8 cellular contexts compared by ENCODE assay signal in the genomic region with DNA sequence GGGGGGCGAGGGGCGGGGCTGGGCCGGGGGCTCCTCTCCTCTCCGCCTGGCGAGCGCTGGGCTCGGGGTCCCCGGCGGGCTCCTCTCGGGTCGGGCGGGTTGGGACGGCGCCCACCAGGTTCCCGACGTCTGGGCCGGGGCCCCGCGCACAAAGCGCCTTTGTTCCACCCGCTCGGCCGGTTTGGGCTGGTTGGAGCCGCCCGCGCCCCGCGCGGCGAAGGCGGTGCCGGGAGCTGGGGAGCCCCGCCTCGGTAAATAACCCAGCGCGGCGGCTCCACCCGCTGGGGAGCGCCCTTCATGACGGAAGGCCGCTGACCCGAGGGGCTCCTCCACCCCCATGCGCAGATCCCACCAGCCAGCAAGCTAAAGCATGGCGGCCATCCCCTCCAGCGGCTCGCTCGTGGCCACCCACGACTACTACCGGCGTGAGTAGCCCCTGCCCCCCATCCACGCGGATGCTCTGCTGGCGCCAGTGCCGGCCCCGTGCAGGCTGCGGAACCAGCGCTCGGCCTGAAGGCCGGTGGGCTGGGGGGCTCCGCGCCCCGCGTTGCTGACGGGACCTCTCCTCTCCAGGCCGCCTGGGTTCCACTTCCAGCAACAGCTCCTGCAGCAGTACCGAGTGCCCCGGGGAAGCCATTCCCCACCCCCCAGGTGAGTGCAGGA. TPM values are rescaled to one million over a fixed set of nuclear protein-coding genes. Genes with fewer than 3 reads are reported as not detected.
DNase-seq lines count a peak whose midpoint lies in the region; ATAC-seq and TF ChIP-seq lines count a peak whose summit lies in the region.

No MANE protein-coding gene starts in this region.

- peak overlapping the region; percentile 85 for H3K4me2 ChIP-seq in parathyroid adenoma (ENCODE audit: low read length)

- 0 to 1% methylated on average over 3 to 31 of the region's 67 CpGs for WGBS in tibial nerve, 2 donors

- TF ChIP-seq CTCF in parathyroid adenoma (IDR thresholded peaks at IDR 0.05) (no peak), tibial nerve (IDR thresholded peaks at IDR 0.05) (peak in 2 of 5 experiments; percentile 11 to 16)

- no peaks in the 10 kb centered on the region for H3K79me2 ChIP-seq in parathyroid adenoma

- H3K36me3 ChIP-seq in SJSA1: peaks cover 26% of the 10 kb centered on the region
- H3K36me3 ChIP-seq in parathyroid adenoma (ENCODE audit: control insufficient read depth, insufficient read depth, low read length): no peaks in the 10 kb centered on the region
- peaks cover 0 to 31% (median 0%) of the 10 kb centered on the region in 3 donors for H3K36me3 ChIP-seq in tibial nerve

- peak; percentile 76 for DNase-seq in CD1c-positive myeloid dendritic cell (ENCODE audit: extremely low spot score)
- DNase-seq in SJSA1 (ENCODE audit: low read depth in 1 of 2, low spot score in 2 of 2): peak; percentile 64 to 76
- peak; percentile 85 for DNase-seq in activated naive CD8-positive, alpha-beta T cell treated with anti-CD3 and anti-CD28 coated beads, Interleukin-2, amount 10 ng/mL, durations not matched to agents 7 days and 5 days
- DNase-seq in cardiac septum (ENCODE audit: low spot score): peak; percentile 87
- peak; percentile 51 to 67 for DNase-seq in tibial nerve (ENCODE audit: low spot score in 2 of 2)

- intact Hi-C loops in cardiac septum (cut with DNase I): loop anchor here (1.0 to 10.0 kb wide), 2 partner anchors 25 to 544 kb away; a partner anchor contains a TSS

- H3K4me1 Mint-ChIP-seq in activated naive CD8-positive, alpha-beta T cell treated with anti-CD3 and anti-CD28 coated beads, Interleukin-2, amount 10 ng/mL, durations not matched to agents 7 days and 5 days: peaks cover 9% of the 10 kb centered on the region

- peak overlapping the region; percentile 79 for H3K4me3 Mint-ChIP-seq in activated naive CD8-positive, alpha-beta T cell treated with anti-CD3 and anti-CD28 coated beads, Interleukin-2, amount 10 ng/mL, durations not matched to agents 7 days and 5 days

- TF ChIP-seq EP300 in tibial nerve (IDR thresholded peaks at IDR 0.05): peak; percentile 75 to 76

- H3K4me3 ChIP-seq in SJSA1 (peak overlapping the region; percentile 91), parathyroid adenoma (ENCODE audit: low read depth, low read length) (peak overlapping the region; percentile 77), tibial nerve (peak overlapping the region; percentile 69 to 99 (median 85))

- H3K27me3 Mint-ChIP-seq in activated naive CD8-positive, alpha-beta T cell treated with anti-CD3 and anti-CD28 coated beads, Interleukin-2, amount 10 ng/mL, durations not matched to agents 7 days and 5 days: peaks cover 5% of the 10 kb centered on the region

- H3K27ac ChIP-seq in SJSA1 (peak overlapping the region; percentile 90), parathyroid adenoma (peak overlapping the region; percentile 71), tibial nerve (peak overlapping the region; percentile 93 to 100 (median 95))

- peak overlapping the region; percentile 52 for H2AFZ ChIP-seq in parathyroid adenoma

- peak; percentile 54 for ATAC-seq in GM19395 (IDR thresholded peaks at IDR 0.05; ENCODE audit: unreplicated experiment)
- ATAC-seq in HG03565 (IDR thresholded peaks at IDR 0.05; ENCODE audit: unreplicated experiment): peak; percentile 29
- ATAC-seq in activated naive CD8-positive, alpha-beta T cell treated with anti-CD3 and anti-CD28 coated beads, Interleukin-2, amount 10 ng/mL, durations not matched to agents 7 days and 5 days (ENCODE audit: low read depth): peak; percentile 59

- H3K9me3 Mint-ChIP-seq in activated naive CD8-positive, alpha-beta T cell treated with anti-CD3 and anti-CD28 coated beads, Interleukin-2, amount 10 ng/mL, durations not matched to agents 7 days and 5 days: peaks cover 6% of the 10 kb centered on the region

- peak overlapping the region; percentile 61 for H3K27ac Mint-ChIP-seq in activated naive CD8-positive, alpha-beta T cell treated with anti-CD3 and anti-CD28 coated beads, Interleukin-2, amount 10 ng/mL, durations not matched to agents 7 days and 5 days

- peak overlapping the region; percentile 33 for H3K9ac ChIP-seq in parathyroid adenoma

- H3K9me3 ChIP-seq in SJSA1 (replicated peaks) (peaks cover 5% of the 10 kb centered on the region; the same call in 1 of the 2 replicates), parathyroid adenoma (ENCODE audit: control insufficient read depth, low read length) (no peaks in the 10 kb centered on the region), tibial nerve (peaks cover 0 to 10% (median 0%) of the 10 kb centered on the region in 4 donors)

- POLR2A ChIA-PET in activated naive CD8-positive, alpha-beta T cell treated with anti-CD3 and anti-CD28 coated beads, Interleukin-2, amount 10 ng/mL, durations not matched to agents 7 days and 5 days (lab: Charles Lee): interaction anchor here (0.6 to 7.3 kb wide), 40 partner anchors 8 to 897 kb away, joined by 3 to 88 read pairs (median 4); a partner anchor contains a TSS

- no peaks in the 10 kb centered on the region for H3K27me3 ChIP-seq in SJSA1 (replicated peaks)
- H3K27me3 ChIP-seq in parathyroid adenoma (ENCODE audit: control insufficient read depth, insufficient read depth, low read length): no peaks in the 10 kb centered on the region
- H3K27me3 ChIP-seq in tibial nerve: peaks cover 0 to 4% of the 10 kb centered on the region in 2 donors

- H3K36me3 Mint-ChIP-seq in activated naive CD8-positive, alpha-beta T cell treated with anti-CD3 and anti-CD28 coated beads, Interleukin-2, amount 10 ng/mL, durations not matched to agents 7 days and 5 days: peaks cover 22% of the 10 kb centered on the region

- peaks cover 17% of the 10 kb centered on the region for H3K4me1 ChIP-seq in SJSA1 (replicated peaks)
- H3K4me1 ChIP-seq in parathyroid adenoma: peaks cover 8% of the 10 kb centered on the region
- peaks cover 0 to 43% (median 16%) of the 10 kb centered on the region in 4 donors for H3K4me1 ChIP-seq in tibial nerve

- no peak for TF ChIP-seq POLR2A in tibial nerve (IDR thresholded peaks at IDR 0.05)

RNA-seq across cellular contexts. Expression of a gene that starts 0.5 kb away (rescaled TPM):
- total RNA-seq in SJSA1 (2014; rRNA removed; shearing (Covaris generic)): 47.2 and 56.7 TPM in 2 replicates
- total RNA-seq in activated naive CD8-positive, alpha-beta T cell treated with anti-CD3 and anti-CD28 coated beads, Interleukin-2, amount 10 ng/mL, durations not matched to agents 7 days and 5 days: 100 to 1,000 TPM; 242 to 248 TPM
- total RNA-seq in cardiac septum (438 TPM), tibial nerve (100 to 1,000 TPM in 3 of 4 donors, 10 to 100 TPM in 1; 59.0 to 165 (median 119) TPM)

RNA-seq across cellular contexts. Expression of a gene that starts 16.1 kb away (rescaled TPM):
- total RNA-seq in SJSA1 (2014; rRNA removed; shearing (Covaris generic)): not detected in 2 replicates
- total RNA-seq in activated naive CD8-positive, alpha-beta T cell treated with anti-CD3 and anti-CD28 coated beads, Interleukin-2, amount 10 ng/mL, durations not matched to agents 7 days and 5 days: under 1 TPM; 0.11 to 0.31 TPM
- not detected for total RNA-seq in cardiac septum
- total RNA-seq in tibial nerve: under 1 TPM in 2 of 4 donors, not detected in 2; 0.21 to 0.90 TPM

RNA-seq across cellular contexts. Expression of a gene that starts 22.2 kb away (rescaled TPM):
- 5.2 and 13.0 TPM in 2 replicates for total RNA-seq in SJSA1 (2014; rRNA removed; shearing (Covaris generic))
- under 1 TPM in 1 of 2 experiments, not detected in 1; 0.26 TPM for total RNA-seq in activated naive CD8-positive, alpha-beta T cell treated with anti-CD3 and anti-CD28 coated beads, Interleukin-2, amount 10 ng/mL, durations not matched to agents 7 days and 5 days
- total RNA-seq in cardiac septum: 1,211 TPM
- total RNA-seq in tibial nerve: not detected

RNA-seq across cellular contexts. Expression of a gene that starts 26.5 kb away (rescaled TPM):
- not detected in 2 replicates for total RNA-seq in SJSA1 (2014; rRNA removed; shearing (Covaris generic))
- not detected for total RNA-seq in activated naive CD8-positive, alpha-beta T cell treated with anti-CD3 and anti-CD28 coated beads, Interleukin-2, amount 10 ng/mL, durations not matched to agents 7 days and 5 days
- total RNA-seq in cardiac septum (not detected), tibial nerve (not detected)

RNA-seq across cellular contexts. Expression of a gene that starts 32.9 kb away (rescaled TPM):
- 0.11 TPM in 1 of 2 replicates, not detected in the other for total RNA-seq in SJSA1 (2014; rRNA removed; shearing (Covaris generic))
- under 1 TPM; 0.48 to 0.55 TPM for total RNA-seq in activated naive CD8-positive, alpha-beta T cell treated with anti-CD3 and anti-CD28 coated beads, Interleukin-2, amount 10 ng/mL, durations not matched to agents 7 days and 5 days
- total RNA-seq in cardiac septum (not detected), tibial nerve (1 to 10 TPM in 1 of 4 donors, under 1 TPM in 2, not detected in 1; 0.21 to 1.4 (median 0.30) TPM)

Comparison
In these comparisons a context has a peak if more than half of its experiments do, and no peak if none do; other contexts are left out.
1. Peak in every context shown above with its lines: DNase-seq, ATAC-seq, H3K4me3 ChIP-seq and H3K27ac ChIP-seq.
2. RNA of a gene that starts 22.2 kb away (total RNA-seq): 1,211 TPM in cardiac septum (single experiment); 5.2 to 13.0 TPM in SJSA1, 0.26 TPM in activated naive CD8-positive, alpha-beta T cell treated with anti-CD3 and anti-CD28 coated beads, Interleukin-2, amount 10 ng/mL, durations not matched to agents 7 days and 5 days and not detected in tibial nerve; every median in the first group is over 10 times any median in the second.